Comparison of ENCODE assay signal across 1 cellular context in genomic region chr15:88610756-88611231, GRCh38.
TF ChIP-seq lines count a peak whose summit lies in the region.

No MANE protein-coding gene starts in this region.

TF ChIP-seq in GM23338, 12 proteins besides CTCF, POLR2A, EP300 and RAD21 (continued from another document):
- TF ChIP-seq, protein P1, sequence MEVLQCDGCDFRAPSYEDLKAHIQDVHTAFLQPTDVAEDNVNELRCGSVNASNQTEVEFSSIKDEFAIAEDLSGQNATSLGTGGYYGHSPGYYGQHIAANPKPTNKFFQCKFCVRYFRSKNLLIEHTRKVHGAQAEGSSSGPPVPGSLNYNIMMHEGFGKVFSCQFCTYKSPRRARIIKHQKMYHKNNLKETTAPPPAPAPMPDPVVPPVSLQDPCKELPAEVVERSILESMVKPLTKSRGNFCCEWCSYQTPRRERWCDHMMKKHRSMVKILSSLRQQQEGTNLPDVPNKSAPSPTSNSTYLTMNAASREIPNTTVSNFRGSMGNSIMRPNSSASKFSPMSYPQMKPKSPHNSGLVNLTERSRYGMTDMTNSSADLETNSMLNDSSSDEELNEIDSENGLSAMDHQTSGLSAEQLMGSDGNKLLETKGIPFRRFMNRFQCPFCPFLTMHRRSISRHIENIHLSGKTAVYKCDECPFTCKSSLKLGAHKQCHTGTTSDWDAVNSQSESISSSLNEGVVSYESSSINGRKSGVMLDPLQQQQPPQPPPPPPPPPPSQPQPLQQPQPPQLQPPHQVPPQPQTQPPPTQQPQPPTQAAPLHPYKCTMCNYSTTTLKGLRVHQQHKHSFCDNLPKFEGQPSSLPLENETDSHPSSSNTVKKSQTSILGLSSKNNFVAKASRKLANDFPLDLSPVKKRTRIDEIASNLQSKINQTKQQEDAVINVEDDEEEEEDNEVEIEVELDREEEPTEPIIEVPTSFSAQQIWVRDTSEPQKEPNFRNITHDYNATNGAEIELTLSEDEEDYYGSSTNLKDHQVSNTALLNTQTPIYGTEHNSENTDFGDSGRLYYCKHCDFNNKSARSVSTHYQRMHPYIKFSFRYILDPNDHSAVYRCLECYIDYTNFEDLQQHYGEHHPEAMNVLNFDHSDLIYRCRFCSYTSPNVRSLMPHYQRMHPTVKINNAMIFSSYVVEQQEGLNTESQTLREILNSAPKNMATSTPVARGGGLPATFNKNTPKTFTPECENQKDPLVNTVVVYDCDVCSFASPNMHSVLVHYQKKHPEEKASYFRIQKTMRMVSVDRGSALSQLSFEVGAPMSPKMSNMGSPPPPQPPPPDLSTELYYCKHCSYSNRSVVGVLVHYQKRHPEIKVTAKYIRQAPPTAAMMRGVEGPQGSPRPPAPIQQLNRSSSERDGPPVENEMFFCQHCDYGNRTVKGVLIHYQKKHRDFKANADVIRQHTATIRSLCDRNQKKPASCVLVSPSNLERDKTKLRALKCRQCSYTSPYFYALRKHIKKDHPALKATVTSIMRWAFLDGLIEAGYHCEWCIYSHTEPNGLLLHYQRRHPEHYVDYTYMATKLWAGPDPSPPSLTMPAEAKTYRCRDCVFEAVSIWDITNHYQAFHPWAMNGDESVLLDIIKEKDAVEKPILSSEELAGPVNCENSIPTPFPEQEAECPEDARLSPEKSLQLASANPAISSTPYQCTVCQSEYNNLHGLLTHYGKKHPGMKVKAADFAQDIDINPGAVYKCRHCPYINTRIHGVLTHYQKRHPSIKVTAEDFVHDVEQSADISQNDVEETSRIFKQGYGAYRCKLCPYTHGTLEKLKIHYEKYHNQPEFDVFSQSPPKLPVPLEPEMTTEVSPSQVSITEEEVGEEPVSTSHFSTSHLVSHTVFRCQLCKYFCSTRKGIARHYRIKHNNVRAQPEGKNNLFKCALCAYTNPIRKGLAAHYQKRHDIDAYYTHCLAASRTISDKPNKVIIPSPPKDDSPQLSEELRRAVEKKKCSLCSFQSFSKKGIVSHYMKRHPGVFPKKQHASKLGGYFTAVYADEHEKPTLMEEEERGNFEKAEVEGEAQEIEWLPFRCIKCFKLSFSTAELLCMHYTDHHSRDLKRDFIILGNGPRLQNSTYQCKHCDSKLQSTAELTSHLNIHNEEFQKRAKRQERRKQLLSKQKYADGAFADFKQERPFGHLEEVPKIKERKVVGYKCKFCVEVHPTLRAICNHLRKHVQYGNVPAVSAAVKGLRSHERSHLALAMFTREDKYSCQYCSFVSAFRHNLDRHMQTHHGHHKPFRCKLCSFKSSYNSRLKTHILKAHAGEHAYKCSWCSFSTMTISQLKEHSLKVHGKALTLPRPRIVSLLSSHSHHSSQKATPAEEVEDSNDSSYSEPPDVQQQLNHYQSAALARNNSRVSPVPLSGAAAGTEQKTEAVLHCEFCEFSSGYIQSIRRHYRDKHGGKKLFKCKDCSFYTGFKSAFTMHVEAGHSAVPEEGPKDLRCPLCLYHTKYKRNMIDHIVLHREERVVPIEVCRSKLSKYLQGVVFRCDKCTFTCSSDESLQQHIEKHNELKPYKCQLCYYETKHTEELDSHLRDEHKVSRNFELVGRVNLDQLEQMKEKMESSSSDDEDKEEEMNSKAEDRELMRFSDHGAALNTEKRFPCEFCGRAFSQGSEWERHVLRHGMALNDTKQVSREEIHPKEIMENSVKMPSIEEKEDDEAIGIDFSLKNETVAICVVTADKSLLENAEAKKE (CRISPR knock-in tag; IDR thresholded peaks at IDR 0.05) = no peak
- no peak for TF ChIP-seq POLR2AphosphoS5 (IDR thresholded peaks at IDR 0.05; ENCODE audit: low read depth)
